ENCODE assay signal across 24 cellular contexts in the genomic region with DNA sequence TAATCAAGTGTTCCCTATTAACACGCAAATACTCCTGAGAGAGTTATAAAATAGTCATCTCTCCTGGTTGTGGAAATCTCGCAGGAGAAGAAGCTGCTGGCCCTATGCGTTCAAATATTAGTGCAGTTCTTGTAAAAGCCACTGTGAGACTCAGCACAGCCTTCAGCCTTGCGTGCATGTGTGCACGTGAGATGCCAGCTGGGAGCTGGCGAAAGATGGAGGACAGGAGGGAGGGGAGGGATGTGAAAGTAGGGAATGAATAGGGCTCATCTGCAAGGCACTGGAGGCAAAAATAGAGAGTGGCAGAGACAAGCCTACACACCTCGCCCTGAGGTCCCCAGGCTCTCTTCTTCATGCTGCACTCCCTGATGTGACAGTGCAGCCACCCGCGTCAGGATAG.
"Had no signal": no experiment of that assay in that cellular context is flagged by ENCODE, and none has a peak within 500 bp of the region (broad histone marks: within the 10 kb centered on the region; RNA-seq: fewer than 3 reads in every experiment).

No MANE protein-coding gene starts in this region.

- H3K9me3 Mint-ChIP-seq: memory B cell; natural killer cell treated with Interleukin-12 subunit alpha and Interleukin-12 subunit beta and Interleukin-15 and Interleukin-18, amount 100 ng/mL, for 72 hours; stimulated activated effector memory CD8-positive, alpha-beta T cell treated with anti-CD3 and anti-CD28 coated beads, Interleukin-12 subunit alpha, Interleukin-12 subunit beta, amount 100 ng/mL, for 72 hours had no signal

- H3K27ac Mint-ChIP-seq: memory B cell; natural killer cell treated with Interleukin-12 subunit alpha and Interleukin-12 subunit beta and Interleukin-15 and Interleukin-18, amount 100 ng/mL, for 72 hours; progenitor cell of endocrine pancreas; stimulated activated effector memory CD8-positive, alpha-beta T cell treated with anti-CD3 and anti-CD28 coated beads, Interleukin-12 subunit alpha, Interleukin-12 subunit beta, amount 100 ng/mL, for 72 hours had no signal

- H3K4me3 ChIP-seq: esophagus muscularis mucosa, gastroesophageal sphincter, left ventricle myocardium inferior, lower lobe of right lung, pancreas, suprapubic skin, thyroid gland, upper lobe of right lung had no signal

- H3K36me3 Mint-ChIP-seq: memory B cell; natural killer cell treated with Interleukin-12 subunit alpha and Interleukin-12 subunit beta and Interleukin-15 and Interleukin-18, amount 100 ng/mL, for 72 hours had no signal

- H3K27me3 ChIP-seq: esophagus muscularis mucosa, gastroesophageal sphincter, pancreas, suprapubic skin, thyroid gland, upper lobe of right lung had no signal

- H3K9me3 ChIP-seq: esophagus muscularis mucosa, gastroesophageal sphincter, left ventricle myocardium inferior, lower lobe of right lung, pancreas, suprapubic skin, thyroid gland, upper lobe of right lung had no signal

- H3K4me1 ChIP-seq: esophagus muscularis mucosa, gastroesophageal sphincter, left ventricle myocardium inferior, lower lobe of right lung, pancreas, suprapubic skin, thyroid gland, upper lobe of right lung had no signal

- H3K36me3 ChIP-seq: esophagus muscularis mucosa, gastroesophageal sphincter, left ventricle myocardium inferior, lower lobe of right lung, pancreas, suprapubic skin, thyroid gland, upper lobe of right lung had no signal

- H3K27ac ChIP-seq: epithelial cell of prostate, esophagus muscularis mucosa, gastroesophageal sphincter, left ventricle myocardium inferior, lower lobe of right lung, pancreas, suprapubic skin, thyroid gland, upper lobe of right lung had no signal

- DNase-seq: cortex of kidney; effector memory CD4-positive, alpha-beta T cell; glutamatergic neuron; islet precursor cell; left ventricle myocardium inferior; lower lobe of right lung; midbrain; occipital lobe; pancreas; right cardiac atrium; stimulated activated CD4-positive, alpha-beta T cell treated with anti-CD3 and anti-CD28 coated beads, Interleukin-4, amount 100 ng/mL, for 1 hour; stimulated activated CD8-positive, alpha-beta memory T cell treated with anti-CD3 and anti-CD28 coated beads, Interleukin-4, amount 100 ng/mL, for 48 hours; stimulated activated naive CD8-positive, alpha-beta T cell treated with anti-CD3 and anti-CD28 coated beads, Interleukin-15, Interleukin-2, amounts not matched to agents 100 U/mL and 50 U/mL, for 24 hours; thyroid gland; upper lobe of right lung had no signal

- H3K27me3 Mint-ChIP-seq: progenitor cell of endocrine pancreas had no signal

- H3K4me3 Mint-ChIP-seq: memory B cell; natural killer cell treated with Interleukin-12 subunit alpha and Interleukin-12 subunit beta and Interleukin-15 and Interleukin-18, amount 100 ng/mL, for 72 hours; stimulated activated effector memory CD8-positive, alpha-beta T cell treated with anti-CD3 and anti-CD28 coated beads, Interleukin-12 subunit alpha, Interleukin-12 subunit beta, amount 100 ng/mL, for 72 hours had no signal

- ATAC-seq: gastroesophageal sphincter; lower lobe of right lung; natural killer cell treated with Interleukin-12 subunit alpha and Interleukin-12 subunit beta and Interleukin-15 and Interleukin-18, amount 100 ng/mL, for 72 hours; pancreas; right cardiac atrium; stimulated activated effector memory CD8-positive, alpha-beta T cell treated with anti-CD3 and anti-CD28 coated beads, Interleukin-12 subunit alpha, Interleukin-12 subunit beta, amount 100 ng/mL, for 72 hours; stimulated activated naive CD8-positive, alpha-beta T cell treated with anti-CD3 and anti-CD28 coated beads, Interleukin-15, Interleukin-2, amounts not matched to agents 100 U/mL and 50 U/mL, for 24 hours; upper lobe of right lung had no signal

- H3K4me1 Mint-ChIP-seq: memory B cell had no signal

- FAIRE-seq: endometrium, pancreas had no signal
